Comparison of ENCODE assay signal across 17 cellular contexts in the genomic region with DNA sequence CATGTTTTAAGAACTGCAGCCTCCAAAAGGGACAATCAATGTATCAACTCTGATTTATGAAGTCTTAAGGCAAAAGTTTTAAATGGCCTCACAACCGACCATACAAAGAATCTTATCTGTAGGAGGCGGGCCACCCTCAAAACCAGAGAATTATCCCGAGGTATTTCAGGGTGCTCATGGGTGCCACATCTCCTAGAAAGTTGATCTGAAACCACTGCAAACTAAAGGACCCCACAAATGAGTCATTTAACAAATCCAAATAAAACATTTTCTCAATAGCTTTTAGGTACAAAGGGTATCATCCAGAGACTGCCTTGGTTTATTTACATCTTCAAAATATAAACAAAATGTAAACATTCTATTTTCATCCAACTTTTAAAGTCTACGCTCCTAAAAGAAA.
"Had no signal": no experiment of that assay in that cellular context is flagged by ENCODE, and none has a peak within 500 bp of the region (broad histone marks: within the 10 kb centered on the region; RNA-seq: fewer than 3 reads in every experiment).

No MANE protein-coding gene starts in this region.

- ATAC-seq: gastroesophageal sphincter, heart left ventricle had no signal

- DNase-seq: activated CD4-positive, alpha-beta T cell treated with anti-CD3 and anti-CD28 coated beads, Interleukin-2, amount 50 U/mL, for 4 hours; activated gamma-delta T cell; activated T-cell treated with anti-CD3 and anti-CD28 coated beads, Interleukin-2, amount 50 U/mL, for 1 hour; cerebellar nuclear complex; cortex of kidney; effector CD4-positive, alpha-beta T cell; heart left ventricle; kidney glomerular epithelial cell; left ventricle myocardium inferior; mammary epithelial cell; stimulated activated CD4-positive, alpha-beta T cell treated with anti-CD3 and anti-CD28 coated beads, Interleukin-2, amount 100 ng/mL, for 48 hours; stomach; upper lobe of left lung; WERI-Rb-1 had no signal

- H3K9me3 Mint-ChIP-seq: activated naive CD4-positive, alpha-beta T cell treated with anti-CD3 and anti-CD28 coated beads, Interleukin-2, amount 50 U/mL, for 24 hours had no signal

- H3K4me3 Mint-ChIP-seq: activated naive CD4-positive, alpha-beta T cell treated with anti-CD3 and anti-CD28 coated beads, Interleukin-2, amount 50 U/mL, for 24 hours had no signal

- H3K27ac Mint-ChIP-seq: activated naive CD4-positive, alpha-beta T cell treated with anti-CD3 and anti-CD28 coated beads, Interleukin-2, amount 50 U/mL, for 24 hours; progenitor cell of endocrine pancreas had no signal

- H3K27me3 Mint-ChIP-seq: activated naive CD4-positive, alpha-beta T cell treated with anti-CD3 and anti-CD28 coated beads, Interleukin-2, amount 50 U/mL, for 24 hours; progenitor cell of endocrine pancreas had no signal
